14 cellular contexts compared by ENCODE assay signal in genomic region chr16:10312784-10313724, GRCh38.
DNase-seq lines count a peak whose midpoint lies in the region; ATAC-seq and TF ChIP-seq lines count a peak whose summit lies in the region.
"Had no signal": no experiment of that assay in that cellular context is flagged by ENCODE, and none has a peak within 500 bp of the region (broad histone marks: within the 10 kb centered on the region; RNA-seq: fewer than 3 reads in every experiment).

No MANE protein-coding gene starts in this region.

- no peaks in the 10 kb centered on the region for H3K9me3 Mint-ChIP-seq in activated B cell treated with CpG ODN at 0.5 μM for 24 hours
- H3K9me3 Mint-ChIP-seq: natural killer cell had no signal

- peak overlapping the region; percentile 49 for H3K4me3 Mint-ChIP-seq in activated B cell treated with CpG ODN at 0.5 μM for 24 hours
- H3K4me3 Mint-ChIP-seq: natural killer cell had no signal

- 72 to 89% methylated on average over 7 of the region's 7 CpGs for WGBS in esophagus squamous epithelium, 2 donors

- H3K27me3 ChIP-seq in GM06990 (replicated peaks; ENCODE audit: control insufficient read depth, insufficient read depth, low read length) (no peaks in the 10 kb centered on the region), esophagus squamous epithelium (no peaks in the 10 kb centered on the region)
- H3K27me3 ChIP-seq: upper lobe of left lung had no signal

- peak overlapping the region; percentile 69 for H3K27ac Mint-ChIP-seq in activated B cell treated with CpG ODN at 0.5 μM for 24 hours
- H3K27ac Mint-ChIP-seq: natural killer cell had no signal

- TF ChIP-seq CTCF in GM06990 (IDR thresholded peaks at IDR 0.05; ENCODE audit: insufficient read depth, low read length, poor library complexity, severe bottlenecking) (no peak), activated B cell treated with CpG ODN at 0.5 μM for 24 hours (IDR thresholded peaks at IDR 0.05) (no peak), esophagus squamous epithelium (IDR thresholded peaks at IDR 0.05) (no peak)

- intact Hi-C loops in activated B cell treated with CpG ODN at 0.5 μM for 24 hours (cut with micrococcal nuclease) = loop anchor here (1.0 to 5.0 kb wide), 3 partner anchors 16 to 69 kb away; no protein-coding TSS in a partner anchor
- intact Hi-C loops in esophagus squamous epithelium (cut with DNase I) = loop anchor here (10.0 kb wide), 1 partner anchor 192 kb away; no protein-coding TSS in a partner anchor

- no peak for TF ChIP-seq POLR2A in esophagus squamous epithelium (IDR thresholded peaks at IDR 0.05)

- H3K9me3 ChIP-seq in esophagus squamous epithelium = no peaks in the 10 kb centered on the region
- H3K9me3 ChIP-seq: upper lobe of left lung had no signal

- no peak overlapping the region for H3K27ac ChIP-seq in esophagus squamous epithelium
- H3K27ac ChIP-seq: upper lobe of left lung had no signal

- peak; percentile 70 for DNase-seq in GM06990 (ENCODE audit: extremely low read depth, insufficient read length)
- no peak for DNase-seq in activated B cell treated with CpG ODN at 0.5 μM for 24 hours
- DNase-seq in NCI-H345 (lab: John Stamatoyannopoulos, UW) = no peak
- no peak for DNase-seq in esophagus squamous epithelium (lab: John Stamatoyannopoulos, UW)
- no peak for DNase-seq in iPS-NIHi7 (ENCODE audit: extremely low spot score)
- DNase-seq in pons (ENCODE audit: low spot score) = no peak
- DNase-seq: activated T-cell treated with anti-CD3 and anti-CD28 coated beads for 4 hours; glutamatergic neuron; natural killer cell; SIG-M5; stimulated activated CD4-positive, alpha-beta T cell treated with anti-CD3 and anti-CD28 coated beads, Interleukin-2, amount 100 ng/mL, for 24 hours; upper lobe of left lung had no signal

- H3K36me3 ChIP-seq in GM06990 (ENCODE audit: control insufficient read depth, insufficient read depth, low read length) (no peaks in the 10 kb centered on the region), esophagus squamous epithelium (no peaks in the 10 kb centered on the region)
- H3K36me3 ChIP-seq: upper lobe of left lung had no signal

- no peaks in the 10 kb centered on the region for H3K27me3 Mint-ChIP-seq in activated B cell treated with CpG ODN at 0.5 μM for 24 hours

- peak; percentile 90 for ATAC-seq in GM19452 (IDR thresholded peaks at IDR 0.05; ENCODE audit: unreplicated experiment)
- ATAC-seq in HG03060 (IDR thresholded peaks at IDR 0.05; ENCODE audit: low read depth, unreplicated experiment) = peak; percentile 77
- ATAC-seq in activated B cell treated with CpG ODN at 0.5 μM for 24 hours (ENCODE audit: low read depth) = peak; percentile 83
- ATAC-seq: natural killer cell had no signal

- POLR2A ChIA-PET in activated B cell treated with CpG ODN at 0.5 μM for 24 hours (lab: Charles Lee) = interaction anchor here (0.9 to 2.8 kb wide), 3 partner anchors 15 to 197 kb away, joined by 3 to 16 read pairs (median 7); no protein-coding TSS in a partner anchor

- H3K4me3 ChIP-seq in GM06990 (replicated peaks; ENCODE audit: low read depth, low read length) (no peak overlapping the region), esophagus squamous epithelium (no peak overlapping the region)
- H3K4me3 ChIP-seq: upper lobe of left lung had no signal

- H3K4me1 ChIP-seq in esophagus squamous epithelium = peaks cover 0 to 19% (median 5%) of the 10 kb centered on the region in 3 donors
- H3K4me1 ChIP-seq: upper lobe of left lung had no signal

- peaks cover 25% of the 10 kb centered on the region for H3K4me1 Mint-ChIP-seq in activated B cell treated with CpG ODN at 0.5 μM for 24 hours

- H3K36me3 Mint-ChIP-seq in activated B cell treated with CpG ODN at 0.5 μM for 24 hours (ENCODE audit: low read depth) = no peaks in the 10 kb centered on the region
- H3K36me3 Mint-ChIP-seq: natural killer cell had no signal

- CTCF ChIA-PET in activated B cell treated with CpG ODN at 0.5 μM for 24 hours (lab: Charles Lee) = interaction anchor here (1.0 to 4.3 kb wide), 3 partner anchors 56 to 202 kb away, joined by 4 to 54 read pairs (median 52); no protein-coding TSS in a partner anchor
